ENCODE assay signal across 22 cellular contexts in genomic region chr1:91152331-91152730, GRCh38.
DNase-seq lines count a peak whose midpoint lies in the region; ATAC-seq, FAIRE-seq and TF ChIP-seq lines count a peak whose summit lies in the region.
"Had no signal": no experiment of that assay in that cellular context is flagged by ENCODE, and none has a peak within 500 bp of the region (broad histone marks: within the 10 kb centered on the region; RNA-seq: fewer than 3 reads in every experiment).

No MANE protein-coding gene starts in this region.

- TF ChIP-seq POLR2A in thyroid gland (IDR thresholded peaks at IDR 0.05) (no peak), HepG2 (IDR thresholded peaks at IDR 0.05; ENCODE audit: insufficient read depth in 1 of 2, low read depth in 2 of 2, low read length in 2 of 2) (no peak)

- 42 to 56% methylated on average over 5 of the region's 5 CpGs for WGBS in thyroid gland, 2 donors
- WGBS in HepG2 (ENCODE audit: low lambda C conversion rate): 62% methylated on average over 5 of the region's 5 CpGs

- H3K36me3 Mint-ChIP-seq in GM23338 (ENCODE audit: low read depth): no peaks in the 10 kb centered on the region
- no peaks in the 10 kb centered on the region for H3K36me3 Mint-ChIP-seq in mesothelial cell of epicardium
- H3K36me3 Mint-ChIP-seq: CD8-positive, alpha-beta T cell had no signal

- H3K4me3 ChIP-seq in GM23338 (no peak overlapping the region), left lung (no peak overlapping the region), thyroid gland (replicated peaks in 1 of 3) (no peak overlapping the region), kidney (ENCODE audit: low read length in 2 of 2) (no peak overlapping the region), HepG2 (replicated peaks in 1 of 3; ENCODE audit: insufficient read depth in 1 of 3, low read depth in 2 of 3, low read length in 3 of 3) (no peak overlapping the region)
- H3K4me3 ChIP-seq: A549; BLaER1 treated with 17β-estradiol and CSF1 and Interleukin-3, amounts not matched to agents 10 nM and 100 nM had no signal

- ATAC-seq in GM23338: no peak
- ATAC-seq in left lung: peak; percentile 52
- ATAC-seq in HepG2: no peak
- ATAC-seq: A549; CD8-positive, alpha-beta T cell had no signal

- intact Hi-C loops in left lung (cut with DNase I) (no loop called here), thyroid gland (cut with DNase I) (no loop called here), kidney (cut with DNase I) (no loop called here), HepG2 (cut with micrococcal nuclease; ENCODE audit: unreplicated experiment) (no loop called here)

- H2AFZ ChIP-seq in GM23338: peak overlapping the region; percentile 74; the same call in 1 of the 2 replicates
- H2AFZ ChIP-seq in HepG2 (ENCODE audit: low read length): no peak overlapping the region

- H3K9ac ChIP-seq in kidney (ENCODE audit: low read length in 2 of 2) (no peak overlapping the region), HepG2 (ENCODE audit: insufficient read depth, low read depth, low read length) (no peak overlapping the region)
- H3K9ac ChIP-seq: BLaER1 treated with 17β-estradiol and CSF1 and Interleukin-3, amounts not matched to agents 10 nM and 100 nM had no signal

- no peaks in the 10 kb centered on the region for H3K9me2 ChIP-seq in GM23338 (ENCODE audit: insufficient read depth)

- H3K4me1 Mint-ChIP-seq in GM23338: peaks cover 16% of the 10 kb centered on the region
- H3K4me1 Mint-ChIP-seq in mesothelial cell of epicardium: no peaks in the 10 kb centered on the region
- H3K4me1 Mint-ChIP-seq: B cell had no signal

- TF ChIP-seq EP300 in HepG2 (IDR thresholded peaks at IDR 0.05; ENCODE audit: low read depth in 2 of 2, low read length in 2 of 2) (no peak), HepG2 (CRISPR knock-in tag; IDR thresholded peaks at IDR 0.05; ENCODE audit: borderline replicate concordance) (no peak)

- no peaks in the 10 kb centered on the region for H3K36me3 ChIP-seq in GM23338 (ENCODE audit: insufficient read depth)
- no peaks in the 10 kb centered on the region for H3K36me3 ChIP-seq in left lung
- H3K36me3 ChIP-seq in thyroid gland: no peaks in the 10 kb centered on the region
- no peaks in the 10 kb centered on the region for H3K36me3 ChIP-seq in kidney (ENCODE audit: control insufficient read depth in 1 of 2, insufficient read depth in 2 of 2, low read length in 2 of 2)
- H3K36me3 ChIP-seq in HepG2 (replicated peaks in 1 of 2; ENCODE audit: control insufficient read depth in 1 of 2, insufficient read depth in 2 of 2, low read length in 2 of 2): no peaks in the 10 kb centered on the region
- H3K36me3 ChIP-seq: BLaER1 treated with 17β-estradiol and CSF1 and Interleukin-3, amounts not matched to agents 10 nM and 100 nM had no signal

- DNase-seq in GM23338 (ENCODE audit: low spot score) (no peak), left lung (no peak), thyroid gland (peak; percentile 58), kidney (no peak), HepG2 (ENCODE audit: low spot score) (no peak), mesothelial cell of epicardium (ENCODE audit: low spot score in 2 of 2, unreplicated experiment in 2 of 2) (no peak)
- DNase-seq: AML-193; Caco-2; Calu3; CD4-positive, alpha-beta T cell; CD8-positive, alpha-beta T cell; DMS79 treated with DMSO at 0.1 percent for 48 hours; GF-D8 had no signal

- H3K27me3 Mint-ChIP-seq in GM23338 (ENCODE audit: insufficient read depth, low read depth, poor library complexity) (peaks cover 3% of the 10 kb centered on the region), mesothelial cell of epicardium (ENCODE audit: low read depth) (no peaks in the 10 kb centered on the region)

- in situ Hi-C loops in HepG2 (cut with HindIII; ENCODE audit: extremely low pct_ligation_motif_present, low pct_unique_long_range_greater_than_20kb): loop anchor here (25.0 kb wide), 1 partner anchor 1040 kb away; no protein-coding TSS in a partner anchor

- TF ChIP-seq CTCF in GM23338 (conservative IDR thresholded peaks at IDR 0.05; ENCODE audit: low read depth in 2 of 2): no peak
- no peak for TF ChIP-seq CTCF in left lung (IDR thresholded peaks at IDR 0.05)
- no peak for TF ChIP-seq CTCF in thyroid gland (IDR thresholded peaks at IDR 0.05)
- TF ChIP-seq CTCF in kidney (IDR thresholded peaks at IDR 0.05; ENCODE audit: borderline replicate concordance, extremely low read depth, insufficient read depth): no peak
- no peak for TF ChIP-seq CTCF in HepG2 (CRISPR knock-in tag; IDR thresholded peaks at IDR 0.05)
- TF ChIP-seq CTCF in mesothelial cell of epicardium (IDR thresholded peaks at IDR 0.05; ENCODE audit: unreplicated experiment): no peak

- no peaks in the 10 kb centered on the region for H3F3A ChIP-seq in GM23338 (replicated peaks; ENCODE audit: low read depth)

- H3K27me3 ChIP-seq in GM23338 (ENCODE audit: insufficient read depth) (no peaks in the 10 kb centered on the region), left lung (no peaks in the 10 kb centered on the region), thyroid gland (no peaks in the 10 kb centered on the region), HepG2 (ENCODE audit: control insufficient read depth in 1 of 2, insufficient read depth in 2 of 2, low read length in 2 of 2) (0 out of 5 replicates have a peak, but pooled peaks cover 0 to 3% of the 10 kb centered on the region in 2 experiments)
- H3K27me3 ChIP-seq: BLaER1 treated with 17β-estradiol and CSF1 and Interleukin-3, amounts not matched to agents 10 nM and 100 nM had no signal

- no peak overlapping the region for H3K4me3 Mint-ChIP-seq in GM23338
- no peak overlapping the region for H3K4me3 Mint-ChIP-seq in mesothelial cell of epicardium
- H3K4me3 Mint-ChIP-seq: B cell; CD4-positive, alpha-beta T cell; CD8-positive, alpha-beta T cell had no signal

- FAIRE-seq in kidney (lab: Jason Lieb, UNC): no peak
- FAIRE-seq in HepG2 (lab: Jason Lieb, UNC): no peak
- FAIRE-seq: A549, D721Med, G401.6, GM12891, GM19239 had no signal

- POLR2A ChIA-PET in HepG2 (lab: Yijun Ruan, JAX): no interaction called here

- H3K79me2 ChIP-seq in GM23338 (replicated peaks; ENCODE audit: insufficient read depth) (no peaks in the 10 kb centered on the region), HepG2 (ENCODE audit: insufficient read depth, low read length) (no peaks in the 10 kb centered on the region)

- no peaks in the 10 kb centered on the region for H3K9me3 ChIP-seq in left lung
- no peaks in the 10 kb centered on the region for H3K9me3 ChIP-seq in thyroid gland
- H3K9me3 ChIP-seq in kidney (ENCODE audit: control insufficient read depth in 1 of 2, low read length in 2 of 2): no peaks in the 10 kb centered on the region
- no peaks in the 10 kb centered on the region for H3K9me3 ChIP-seq in HepG2 (ENCODE audit: low read length)
- H3K9me3 ChIP-seq: A549; BLaER1 treated with 17β-estradiol and CSF1 and Interleukin-3, amounts not matched to agents 10 nM and 100 nM; Caco-2 had no signal

- no peak overlapping the region for H3K27ac ChIP-seq in GM23338 (ENCODE audit: low read depth)
- no peak overlapping the region for H3K27ac ChIP-seq in left lung
- H3K27ac ChIP-seq in thyroid gland: peak overlapping the region; percentile 18 to 59 (median 52)
- H3K27ac ChIP-seq in kidney (ENCODE audit: low read depth in 2 of 2, low read length in 2 of 2): no peak overlapping the region
- H3K27ac ChIP-seq in HepG2 (ENCODE audit: extremely low read length, insufficient read depth, low read length): no peak overlapping the region
- H3K27ac ChIP-seq: 22Rv1; A549; BLaER1 treated with 17β-estradiol and CSF1 and Interleukin-3, amounts not matched to agents 10 nM and 100 nM; C4-2B had no signal

- CTCF ChIA-PET in HepG2 (lab: Yijun Ruan, JAX; ENCODE audit: low intra/inter-chr PET ratio, low total read pairs): no interaction called here

- H3K4me2 ChIP-seq in GM23338: no peak overlapping the region
- no peak overlapping the region for H3K4me2 ChIP-seq in HepG2 (ENCODE audit: low read depth, low read length)
- H3K4me2 ChIP-seq: A549; BLaER1 treated with 17β-estradiol and CSF1 and Interleukin-3, amounts not matched to agents 10 nM and 100 nM had no signal

- H4K20me1 ChIP-seq in GM23338 (replicated peaks; ENCODE audit: insufficient read depth) (no peaks in the 10 kb centered on the region), HepG2 (ENCODE audit: insufficient read depth, low read length) (no peaks in the 10 kb centered on the region)
- H4K20me1 ChIP-seq: BLaER1 treated with 17β-estradiol and CSF1 and Interleukin-3, amounts not matched to agents 10 nM and 100 nM had no signal

- H3K27ac Mint-ChIP-seq in GM23338 (no peak overlapping the region), mesothelial cell of epicardium (no peak overlapping the region)
- H3K27ac Mint-ChIP-seq: B cell; CD4-positive, alpha-beta T cell; CD8-positive, alpha-beta T cell had no signal

- H3K9me3 Mint-ChIP-seq in GM23338: no peaks in the 10 kb centered on the region
- no peaks in the 10 kb centered on the region for H3K9me3 Mint-ChIP-seq in mesothelial cell of epicardium
- H3K9me3 Mint-ChIP-seq: CD4-positive, alpha-beta T cell; CD8-positive, alpha-beta T cell had no signal

- H3K4me1 ChIP-seq in GM23338 (ENCODE audit: insufficient read depth) (peaks cover 13% of the 10 kb centered on the region), left lung (no peaks in the 10 kb centered on the region), thyroid gland (peaks cover 9 to 11% of the 10 kb centered on the region in 2 donors), kidney (ENCODE audit: control insufficient read depth in 1 of 2, insufficient read depth in 1 of 2, low read depth in 1 of 2, low read length in 2 of 2) (no peaks in the 10 kb centered on the region), HepG2 (ENCODE audit: insufficient read depth, low read length) (no peaks in the 10 kb centered on the region)
- H3K4me1 ChIP-seq: A549, Caco-2 had no signal

- BruUV-seq in HepG2 (replicated peaks; lab: Mats Ljungman, UMichigan): no TSS peak

- TF ChIP-seq RAD21 in HepG2 (CRISPR knock-in tag; IDR thresholded peaks at IDR 0.05): no peak

TF ChIP-seq in HepG2, 621 proteins besides CTCF, POLR2A, EP300 and RAD21 (continues in another document):
- TF ChIP-seq ADNP (CRISPR knock-in tag; IDR thresholded peaks at IDR 0.05): no peak
- TF ChIP-seq ZNF7 (CRISPR knock-in tag; IDR thresholded peaks at IDR 0.05): no peak
- no peak for TF ChIP-seq ZNF431 (CRISPR knock-in tag; IDR thresholded peaks at IDR 0.05; ENCODE audit: borderline replicate concordance, low read depth)
- TF ChIP-seq THRA (CRISPR knock-in tag; IDR thresholded peaks at IDR 0.05; ENCODE audit: borderline replicate concordance): no peak

Comparison
In these comparisons a context has a peak if more than half of its experiments do, and no peak if none do; other contexts are left out.
1. DNase-seq: peak in thyroid gland (2 of 2); none in GM23338 (single experiment), left lung (0 of 2), kidney (single experiment), HepG2 (single experiment) and mesothelial cell of epicardium (0 of 2).
2. H3K27ac ChIP-seq: peak in thyroid gland (3 of 3); none in GM23338 (single experiment), left lung (0 of 2), kidney (0 of 2) and HepG2 (single experiment).